In genomic region chr1:192726820-192727504, GRCh38 we compare ENCODE assay signal across 20 cellular contexts.
A peak's percentile ranks its signal among the peaks of the same experiment; 100 is the strongest.
DNase-seq lines count a peak whose midpoint lies in the region; ATAC-seq and TF ChIP-seq lines count a peak whose summit lies in the region.
"Had no signal": no experiment of that assay in that cellular context is flagged by ENCODE, and none has a peak within 500 bp of the region (broad histone marks: within the 10 kb centered on the region; RNA-seq: fewer than 3 reads in every experiment).

No MANE protein-coding gene starts in this region.

- peaks cover 0 to 3% of the 10 kb centered on the region in 2 donors for H3K27me3 Mint-ChIP-seq in T-cell

- no peak overlapping the region for H3K27ac ChIP-seq in RWPE2 (ENCODE audit: poor library complexity, severe bottlenecking)
- H3K27ac ChIP-seq: C4-2B, GM23248 had no signal

- POLR2A ChIA-PET in T-cell (lab: Charles Lee): no interaction called here

- no peaks in the 10 kb centered on the region for H3K27me3 ChIP-seq in RWPE2 (ENCODE audit: insufficient read depth, poor library complexity, severe bottlenecking)

- H3K4me3 ChIP-seq in LNCaP clone FGC (ENCODE audit: low read depth, low read length) (no peak overlapping the region), RWPE2 (ENCODE audit: severe bottlenecking) (no peak overlapping the region), epithelial cell of esophagus (ENCODE audit: low read length) (no peak overlapping the region)
- H3K4me3 ChIP-seq: GM23248 had no signal

- peak; percentile 68; the same call in 2 of the 3 replicates for ATAC-seq in RWPE2 (ENCODE audit: low read depth)
- ATAC-seq in GM19035 (IDR thresholded peaks at IDR 0.05; ENCODE audit: unreplicated experiment): no peak
- no peak for ATAC-seq in GM18868 (IDR thresholded peaks at IDR 0.05; ENCODE audit: unreplicated experiment)
- ATAC-seq in T-cell (replicated peaks in 1 of 4): no peak

- H3K9me3 Mint-ChIP-seq in T-cell: no peaks in the 10 kb centered on the region

- DNase-seq in LNCaP clone FGC (ENCODE audit: low read depth): peak; percentile 6
- peak; percentile 24 for DNase-seq in NCI-H2227 treated with DMSO at 0.1 percent for 48 hours (lab: John Stamatoyannopoulos, UW)
- DNase-seq in RWPE2 (ENCODE audit: low spot score): no peak
- DNase-seq in epithelial cell of esophagus (ENCODE audit: low read depth): peak; percentile 77
- DNase-seq in T-cell: no peak
- DNase-seq in AG08395 (ENCODE audit: low spot score): no peak
- DNase-seq: ACHN, AML-193, DMS79 treated with DMSO at 0.1 percent for 48 hours, GM23248, KG1, NCI-H1092 treated with DMSO at 0.1 percent for 48 hours, NCI-H146, NCI-H2081, NCI-H510A, SHP77 treated with DMSO at 0.1 percent for 48 hours, T-helper 2 cell had no signal

- no peaks in the 10 kb centered on the region for H3K9me3 ChIP-seq in RWPE2 (ENCODE audit: severe bottlenecking)

- peaks cover 7% of the 10 kb centered on the region for H3K4me1 ChIP-seq in RWPE2 (ENCODE audit: insufficient read depth, poor library complexity, severe bottlenecking)

- no peaks in the 10 kb centered on the region for H3K36me3 Mint-ChIP-seq in T-cell

- H3K36me3 ChIP-seq in RWPE2 (ENCODE audit: low read depth): no peaks in the 10 kb centered on the region

- TF ChIP-seq CTCF in LNCaP clone FGC (IDR thresholded peaks at IDR 0.05; ENCODE audit: control insufficient read depth, extremely low read depth, insufficient read depth) (no peak), RWPE2 (IDR thresholded peaks at IDR 0.05; ENCODE audit: poor library complexity, severe bottlenecking) (no peak), epithelial cell of esophagus (IDR thresholded peaks at IDR 0.05; ENCODE audit: insufficient read depth, low read depth, low read length, missing control alignments) (no peak)

- H3K4me1 Mint-ChIP-seq in T-cell: no peaks in the 10 kb centered on the region

- CTCF ChIA-PET in T-cell (lab: Charles Lee): interaction anchor here in 1 of 2 donors (0.6 kb wide), 1 partner anchor 51 kb away, joined by 3 read pairs; no protein-coding TSS in a partner anchor

- no peak overlapping the region for H3K27ac Mint-ChIP-seq in T-cell

- no peak overlapping the region for H3K4me3 Mint-ChIP-seq in T-cell

Comparison
In these comparisons a context has a peak if more than half of its experiments do, and no peak if none do; other contexts are left out.
1. DNase-seq: peak in LNCaP clone FGC (single experiment), NCI-H2227 treated with DMSO at 0.1 percent for 48 hours (single experiment) and epithelial cell of esophagus (single experiment); none in RWPE2 (single experiment), T-cell (0 of 34) and AG08395 (single experiment).